11 cellular contexts compared by ENCODE assay signal in genomic region chr3:186945255-186945823, GRCh38.
"Had no signal": no experiment of that assay in that cellular context is flagged by ENCODE, and none has a peak within 500 bp of the region (broad histone marks: within the 10 kb centered on the region; RNA-seq: fewer than 3 reads in every experiment).

No MANE protein-coding gene starts in this region.

- H3K4me3 Mint-ChIP-seq: activated naive CD8-positive, alpha-beta T cell treated with anti-CD3 and anti-CD28 coated beads for 36 hours had no signal

- H3K36me3 ChIP-seq: brain microvascular endothelial cell had no signal

- H3K9ac ChIP-seq: parathyroid adenoma had no signal

- H3K4me1 ChIP-seq: parathyroid adenoma had no signal

- ATAC-seq: esophagus mucosa, left colon had no signal

- H3K27ac ChIP-seq: brain microvascular endothelial cell, parathyroid adenoma, SK-N-MC, skin epidermis had no signal

- H3K27me3 Mint-ChIP-seq: activated naive CD8-positive, alpha-beta T cell treated with anti-CD3 and anti-CD28 coated beads for 36 hours had no signal

- DNase-seq: activated effector memory CD4-positive, alpha-beta T cell treated with anti-CD3 and anti-CD28 coated beads, Interleukin-2, amount 50 U/mL, for 16 hours; activated naive CD8-positive, alpha-beta T cell treated with anti-CD3 and anti-CD28 coated beads for 36 hours; brain microvascular endothelial cell; dorsolateral prefrontal cortex; left colon; retina; substantia nigra had no signal

- H2AFZ ChIP-seq: parathyroid adenoma had no signal

- H3K27ac Mint-ChIP-seq: activated naive CD8-positive, alpha-beta T cell treated with anti-CD3 and anti-CD28 coated beads for 36 hours had no signal

- H3K4me3 ChIP-seq: dorsolateral prefrontal cortex, SK-N-MC, skin epidermis had no signal

- H3K27me3 ChIP-seq: brain microvascular endothelial cell, dorsolateral prefrontal cortex had no signal

- H3K9me3 Mint-ChIP-seq: activated naive CD8-positive, alpha-beta T cell treated with anti-CD3 and anti-CD28 coated beads for 36 hours had no signal
